1 cellular context compared by ENCODE assay signal in the genomic region with DNA sequence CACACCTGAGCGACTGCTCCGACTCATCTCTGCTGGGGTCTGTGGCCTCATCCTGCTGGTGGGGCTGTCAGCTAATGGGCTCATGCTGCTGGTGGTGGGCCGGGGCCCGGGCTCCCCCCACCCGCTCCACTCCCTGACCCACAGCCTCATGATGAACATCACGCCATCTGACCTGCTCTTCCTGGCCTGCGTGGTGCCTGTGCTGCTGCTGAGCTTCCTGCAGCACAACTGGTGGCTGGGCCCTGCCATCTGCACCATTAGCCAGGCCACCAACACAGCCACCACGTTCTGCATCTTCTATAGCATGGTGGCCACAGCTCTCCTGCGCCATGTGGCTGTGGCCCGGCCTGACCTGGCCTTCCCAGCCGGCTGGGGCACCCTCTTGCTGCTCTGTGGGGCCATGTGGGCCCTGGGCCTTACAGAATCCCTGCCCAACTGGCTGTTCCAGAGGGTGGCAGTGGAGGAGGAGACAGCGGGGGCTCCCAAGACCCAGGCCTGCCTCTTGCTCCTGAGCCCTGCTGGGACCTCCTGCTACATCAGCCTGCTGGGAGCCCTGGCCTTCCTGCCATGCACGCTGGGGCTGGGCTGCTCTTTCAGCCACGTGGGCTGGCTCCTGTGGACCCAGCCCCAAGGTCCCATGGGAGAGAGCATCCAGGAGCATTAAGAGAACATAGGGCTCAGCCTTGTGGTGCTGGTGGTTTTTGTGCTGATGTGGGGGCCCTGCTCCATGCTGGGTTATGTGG.
TF ChIP-seq lines count a peak whose summit lies in the region.

No MANE protein-coding gene starts in this region.

TF ChIP-seq in H1, 55 proteins besides CTCF, POLR2A, EP300 and RAD21:
- no peak for TF ChIP-seq SUZ12 (IDR thresholded peaks at IDR 0.05; ENCODE audit: low read length)
- TF ChIP-seq, protein P1, sequence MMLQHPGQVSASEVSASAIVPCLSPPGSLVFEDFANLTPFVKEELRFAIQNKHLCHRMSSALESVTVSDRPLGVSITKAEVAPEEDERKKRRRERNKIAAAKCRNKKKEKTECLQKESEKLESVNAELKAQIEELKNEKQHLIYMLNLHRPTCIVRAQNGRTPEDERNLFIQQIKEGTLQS (IDR thresholded peaks at IDR 0.05; ENCODE audit: insufficient read depth, low read depth, low read length), result no peak
- no peak for TF ChIP-seq BRCA1 (IDR thresholded peaks at IDR 0.05; ENCODE audit: low read depth, low read length)
- no peak for TF ChIP-seq NANOG (IDR thresholded peaks at IDR 0.05; ENCODE audit: insufficient read depth, low read depth, low read length, poor library complexity, severe bottlenecking)
- TF ChIP-seq JUN (IDR thresholded peaks at IDR 0.05; ENCODE audit: low read depth, low read length), result no peak
- TF ChIP-seq GTF2F1 (IDR thresholded peaks at IDR 0.05; ENCODE audit: borderline replicate concordance, low read depth, low read length), result no peak
- no peak for TF ChIP-seq CHD2 (IDR thresholded peaks at IDR 0.05; ENCODE audit: low read length)
